8 cellular contexts compared by ENCODE assay signal in the genomic region with DNA sequence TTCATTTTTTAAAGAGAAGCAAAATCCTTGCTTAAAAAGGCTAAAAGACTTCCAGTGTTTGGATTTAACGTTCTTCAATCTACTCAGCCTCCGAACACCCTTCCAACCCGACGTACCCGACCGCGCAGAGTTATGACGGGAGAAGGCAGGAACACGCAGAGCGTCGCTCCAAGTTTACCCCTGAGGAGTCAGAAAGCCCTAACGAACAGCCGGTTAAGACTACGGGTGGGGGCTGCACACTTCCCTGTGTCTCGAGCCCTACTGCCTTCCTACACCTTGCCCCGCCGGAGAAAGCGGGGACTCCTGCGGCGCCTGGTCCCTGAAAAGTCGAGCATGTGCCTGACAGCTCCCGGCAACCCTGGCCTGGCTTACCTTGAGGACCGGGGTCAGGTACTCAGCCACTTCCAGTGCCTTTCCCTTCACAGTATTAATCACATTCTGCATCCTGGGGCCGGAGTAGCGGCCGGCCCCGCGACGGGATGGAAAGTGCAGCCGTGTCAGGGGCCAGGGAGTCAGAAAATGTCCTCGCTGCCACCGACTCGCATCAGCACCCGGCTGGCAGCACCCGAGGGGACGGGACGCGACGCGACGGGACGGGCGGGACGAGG. TPM values are rescaled to one million over a fixed set of nuclear protein-coding genes. Genes with fewer than 3 reads are reported as not detected.
A peak's percentile ranks its signal among the peaks of the same experiment; 100 is the strongest.
DNase-seq lines count a peak whose midpoint lies in the region; ATAC-seq and TF ChIP-seq lines count a peak whose summit lies in the region.

No MANE protein-coding gene starts in this region.

- H3K36me3 Mint-ChIP-seq in activated T-helper 2 cell treated with anti-CD3 and anti-CD28 coated beads, Interferon-gamma antibody, Interleukin-2, Interleukin-4, amounts not matched to agents 10 μg/mL and 5 μg/mL and 100 μg/mL, durations not matched to agents 14 hours and 24 hours and 36 hours (ENCODE audit: low read depth) = peaks cover 44% of the 10 kb centered on the region

- no peak for TF ChIP-seq CTCF in fibroblast of villous mesenchyme (IDR thresholded peaks at IDR 0.05; ENCODE audit: insufficient read depth, low read depth, low read length)

- no peaks in the 10 kb centered on the region for H3K9me3 ChIP-seq in neuron (ENCODE audit: low read length)

- intact Hi-C loops in activated T-helper 2 cell treated with anti-CD3 and anti-CD28 coated beads, Interferon-gamma antibody, Interleukin-2, Interleukin-4, amounts not matched to agents 10 μg/mL and 5 μg/mL and 100 μg/mL, durations not matched to agents 14 hours and 24 hours and 36 hours (cut with micrococcal nuclease) = loop anchor here (2.0 to 5.0 kb wide), 5 partner anchors 28 to 1136 kb away; a partner anchor contains a TSS

- DNase-seq in DMS153 treated with DMSO at 0.1 percent for 48 hours (lab: John Stamatoyannopoulos, UW; ENCODE audit: unreplicated experiment) = peak; percentile 62
- DNase-seq in HT1080 (ENCODE audit: low read depth) = peak; percentile 85
- DNase-seq in activated T-helper 2 cell treated with anti-CD3 and anti-CD28 coated beads, Interferon-gamma antibody, Interleukin-2, Interleukin-4, amounts not matched to agents 10 μg/mL and 5 μg/mL and 100 μg/mL, durations not matched to agents 14 hours and 24 hours and 36 hours (ENCODE audit: low spot score) = peak; percentile 67
- peak; percentile 92 for DNase-seq in fibroblast of villous mesenchyme (ENCODE audit: low read depth)
- peak; percentile 77 for DNase-seq in stromal cell of bone marrow (ENCODE audit: low read depth)

- peaks cover 13% of the 10 kb centered on the region for H3K36me3 ChIP-seq in neuron (ENCODE audit: insufficient read depth, low read length)

- H3K9me3 Mint-ChIP-seq in activated T-helper 2 cell treated with anti-CD3 and anti-CD28 coated beads, Interferon-gamma antibody, Interleukin-2, Interleukin-4, amounts not matched to agents 10 μg/mL and 5 μg/mL and 100 μg/mL, durations not matched to agents 14 hours and 24 hours and 36 hours = no peaks in the 10 kb centered on the region

- H3K27ac Mint-ChIP-seq in activated T-helper 2 cell treated with anti-CD3 and anti-CD28 coated beads, Interferon-gamma antibody, Interleukin-2, Interleukin-4, amounts not matched to agents 10 μg/mL and 5 μg/mL and 100 μg/mL, durations not matched to agents 14 hours and 24 hours and 36 hours = peak overlapping the region; percentile 99

- H3K27me3 Mint-ChIP-seq in activated T-helper 2 cell treated with anti-CD3 and anti-CD28 coated beads, Interferon-gamma antibody, Interleukin-2, Interleukin-4, amounts not matched to agents 10 μg/mL and 5 μg/mL and 100 μg/mL, durations not matched to agents 14 hours and 24 hours and 36 hours (ENCODE audit: low read depth) = no peaks in the 10 kb centered on the region

- peak overlapping the region; percentile 15 for H2AFZ ChIP-seq in neuron (ENCODE audit: low read depth, low read length)

- H3K4me3 Mint-ChIP-seq in activated T-helper 2 cell treated with anti-CD3 and anti-CD28 coated beads, Interferon-gamma antibody, Interleukin-2, Interleukin-4, amounts not matched to agents 10 μg/mL and 5 μg/mL and 100 μg/mL, durations not matched to agents 14 hours and 24 hours and 36 hours (ENCODE audit: low read depth) = peak overlapping the region; percentile 92

- peaks cover 16% of the 10 kb centered on the region for H3K4me1 ChIP-seq in neuron (ENCODE audit: insufficient read depth, low read length)

- peak; percentile 49 for ATAC-seq in GM21381 (IDR thresholded peaks at IDR 0.05; ENCODE audit: unreplicated experiment)

- no peaks in the 10 kb centered on the region for H3K27me3 ChIP-seq in neuron (ENCODE audit: insufficient read depth, low read length)

- H3K4me1 Mint-ChIP-seq in activated T-helper 2 cell treated with anti-CD3 and anti-CD28 coated beads, Interferon-gamma antibody, Interleukin-2, Interleukin-4, amounts not matched to agents 10 μg/mL and 5 μg/mL and 100 μg/mL, durations not matched to agents 14 hours and 24 hours and 36 hours (ENCODE audit: low read depth) = peaks cover 43% of the 10 kb centered on the region

- H3K4me3 ChIP-seq in fibroblast of villous mesenchyme (ENCODE audit: low read depth, low read length) = peak overlapping the region; percentile 99
- H3K4me3 ChIP-seq in neuron (ENCODE audit: low read length) = peak overlapping the region; percentile 54

TF ChIP-seq in PFSK-1, 5 proteins besides CTCF, POLR2A, EP300 and RAD21:
- TF ChIP-seq SIN3A (IDR thresholded peaks at IDR 0.05; ENCODE audit: borderline replicate concordance, insufficient read depth, low read length) (peak; percentile 12; the same call in 1 of the 2 replicates), TAF1 (IDR thresholded peaks at IDR 0.05; ENCODE audit: borderline replicate concordance, insufficient read depth, low read length) (no peak)
TF ChIP-seq in PFSK-1: peak in this region for 1.

RNA-seq across cellular contexts. Expression of a gene that starts 0.6 kb away (rescaled TPM):
- 147 and 159 TPM in 2 replicates for total RNA-seq in HT1080 (2014; rRNA removed; shearing (Covaris generic))
- 90.9 and 98.0 TPM in 2 replicates for polyA plus RNA-seq in HT1080 (2015; cell fraction: cytosol; rRNA removed)
- 70.9 and 72.5 TPM in 2 replicates for polyA plus RNA-seq in HT1080 (2015; cell fraction: nucleus; rRNA removed)
- polyA plus RNA-seq in PFSK-1 (2012; ENCODE audit: insufficient read length, low read depth) = 58.1 TPM
- total RNA-seq in activated T-helper 2 cell treated with anti-CD3 and anti-CD28 coated beads, Interferon-gamma antibody, Interleukin-2, Interleukin-4, amounts not matched to agents 10 μg/mL and 5 μg/mL and 100 μg/mL, durations not matched to agents 14 hours and 24 hours and 36 hours = 61.1 and 61.6 TPM in 2 replicates
- total RNA-seq in fibroblast of villous mesenchyme = 86.3 and 91.5 TPM in 2 replicates

RNA-seq across cellular contexts. Expression of a gene that starts 0.7 kb away (rescaled TPM):
- 27.5 and 44.2 TPM in 2 replicates for total RNA-seq in HT1080 (2014; rRNA removed; shearing (Covaris generic))
- polyA plus RNA-seq in HT1080 (2015; cell fraction: cytosol; rRNA removed) = 55.7 and 60.5 TPM in 2 replicates
- polyA plus RNA-seq in HT1080 (2015; cell fraction: nucleus; rRNA removed) = 65.5 and 78.4 TPM in 2 replicates
- polyA plus RNA-seq in PFSK-1 (2012; ENCODE audit: insufficient read length, low read depth) = 7.1 TPM
- total RNA-seq in activated T-helper 2 cell treated with anti-CD3 and anti-CD28 coated beads, Interferon-gamma antibody, Interleukin-2, Interleukin-4, amounts not matched to agents 10 μg/mL and 5 μg/mL and 100 μg/mL, durations not matched to agents 14 hours and 24 hours and 36 hours = 12.6 and 17.8 TPM in 2 replicates
- total RNA-seq in fibroblast of villous mesenchyme = 24.8 and 56.6 TPM in 2 replicates

Comparison
In these comparisons a context has a peak if more than half of its experiments do, and no peak if none do; other contexts are left out.
1. Peak in every context shown above with its lines: DNase-seq, ATAC-seq and H3K4me3 ChIP-seq.